Comparison of ENCODE assay signal across 8 cellular contexts in genomic region chrY:8422906-8423305, GRCh38.
"Had no signal": no experiment of that assay in that cellular context is flagged by ENCODE, and none has a peak within 500 bp of the region (broad histone marks: within the 10 kb centered on the region; RNA-seq: fewer than 3 reads in every experiment).

No MANE protein-coding gene starts in this region.

- H3K36me3 ChIP-seq: HAP-1 had no signal

- H3K4me1 ChIP-seq: HAP-1 had no signal

- DNase-seq: GOT3, H7, HFFc6, KBM-7 had no signal

- ATAC-seq: HCT116, HepG2 had no signal

- H3K27ac ChIP-seq: HL-60 had no signal

- H3K9me3 ChIP-seq: HAP-1 had no signal

- H3K4me3 ChIP-seq: HAP-1 had no signal
